Comparison of ENCODE assay signal across 9 cellular contexts in genomic region chr1:20058531-20058930, GRCh38. TPM values are rescaled to one million over a fixed set of nuclear protein-coding genes. Genes with fewer than 3 reads are reported as not detected.
DNase-seq lines count a peak whose midpoint lies in the region; ATAC-seq and TF ChIP-seq lines count a peak whose summit lies in the region.
"Had no signal": no experiment of that assay in that cellular context is flagged by ENCODE, and none has a peak within 500 bp of the region (broad histone marks: within the 10 kb centered on the region; RNA-seq: fewer than 3 reads in every experiment).

No MANE protein-coding gene starts in this region.

- ATAC-seq in CD4-positive, CD25-positive, alpha-beta regulatory T cell (ENCODE audit: low read depth in 2 of 2) = peak; percentile 50 to 83
- no peak for ATAC-seq in HG03521 (IDR thresholded peaks at IDR 0.05; ENCODE audit: unreplicated experiment)

- no peak for TF ChIP-seq CTCF in OCI-LY3 (IDR thresholded peaks at IDR 0.05; ENCODE audit: low read depth, low read length)
- no peak for TF ChIP-seq CTCF in brain (conservative IDR thresholded peaks at IDR 0.05)
- TF ChIP-seq CTCF in vagina (IDR thresholded peaks at IDR 0.05) = no peak

- H3K4me1 ChIP-seq in CD4-positive, CD25-positive, alpha-beta regulatory T cell (ENCODE audit: control insufficient read depth, insufficient read depth, low read length, poor library complexity, severe bottlenecking) = no peaks in the 10 kb centered on the region
- H3K4me1 ChIP-seq in OCI-LY3 (ENCODE audit: low read length) (peaks cover 32% of the 10 kb centered on the region), vagina (no peaks in the 10 kb centered on the region)

- no peaks in the 10 kb centered on the region for H3K9me3 ChIP-seq in CD4-positive, CD25-positive, alpha-beta regulatory T cell (ENCODE audit: control insufficient read depth in 2 of 2, low read length in 2 of 2)
- 0 out of 2 replicates have a peak, but pooled peaks cover 2% of the 10 kb centered on the region for H3K9me3 ChIP-seq in OCI-LY3 (ENCODE audit: insufficient read depth, low read length)
- no peaks in the 10 kb centered on the region for H3K9me3 ChIP-seq in vagina

- no peak overlapping the region for H3K9ac ChIP-seq in OCI-LY3 (ENCODE audit: low read length)

- peak overlapping the region in 2 of 4 donors; percentile 17 to 37 for H3K4me3 Mint-ChIP-seq in CD4-positive, CD25-positive, alpha-beta regulatory T cell
- no peak overlapping the region for H3K4me3 Mint-ChIP-seq in brain

- H3K27me3 ChIP-seq in CD4-positive, CD25-positive, alpha-beta regulatory T cell (ENCODE audit: control insufficient read depth, insufficient read depth, low read length) = peaks cover 4% of the 10 kb centered on the region
- H3K27me3 ChIP-seq in OCI-LY3 (ENCODE audit: low read depth, low read length) (no peaks in the 10 kb centered on the region), vagina (no peaks in the 10 kb centered on the region)

- H3K36me3 ChIP-seq in CD4-positive, CD25-positive, alpha-beta regulatory T cell (ENCODE audit: control insufficient read depth, insufficient read depth, low read length) = no peaks in the 10 kb centered on the region
- no peaks in the 10 kb centered on the region for H3K36me3 ChIP-seq in OCI-LY3 (replicated peaks; ENCODE audit: low read depth, low read length)
- H3K36me3 ChIP-seq in vagina = no peaks in the 10 kb centered on the region

- peaks cover 0 to 17% (median 7%) of the 10 kb centered on the region in 4 donors for H3K4me1 Mint-ChIP-seq in CD4-positive, CD25-positive, alpha-beta regulatory T cell
- peaks cover 11% of the 10 kb centered on the region for H3K4me1 Mint-ChIP-seq in brain

- no peaks in the 10 kb centered on the region for H4K20me1 ChIP-seq in OCI-LY3 (ENCODE audit: insufficient read depth, low read length)

- peak in 2 of 3 donors; percentile 0 to 59 for DNase-seq in CD4-positive, CD25-positive, alpha-beta regulatory T cell
- DNase-seq in pons (ENCODE audit: low spot score) (peak; percentile 32), vagina (ENCODE audit: extremely low spot score in 2 of 2) (no peak), C1 segment of cervical spinal cord (lab: John Stamatoyannopoulos, UW) (no peak), NCI-H146 treated with DMSO at 0.1 percent for 48 hours (lab: John Stamatoyannopoulos, UW; ENCODE audit: unreplicated experiment) (no peak)

- TF ChIP-seq POLR2A in vagina (IDR thresholded peaks at IDR 0.05) = no peak

- no peak overlapping the region for H3K4me3 ChIP-seq in CD4-positive, CD25-positive, alpha-beta regulatory T cell (ENCODE audit: low read depth, low read length)
- no peak overlapping the region for H3K4me3 ChIP-seq in OCI-LY3 (ENCODE audit: low read length)
- H3K4me3 ChIP-seq in vagina = no peak overlapping the region

- H3K9me3 Mint-ChIP-seq in CD4-positive, CD25-positive, alpha-beta regulatory T cell = peaks cover 0 to 4% (median 0%) of the 10 kb centered on the region in 7 donors
- peaks cover 0 to 5% (median 0%) of the 10 kb centered on the region in 5 experiments for H3K9me3 Mint-ChIP-seq in brain

- peak overlapping the region in 2 of 3 donors; percentile 75 to 83 for H3K27ac Mint-ChIP-seq in CD4-positive, CD25-positive, alpha-beta regulatory T cell
- H3K27ac Mint-ChIP-seq in brain = peak overlapping the region in 3 of 5 experiments; percentile 54 to 87 (median 77)

- no peaks in the 10 kb centered on the region for H3K36me3 Mint-ChIP-seq in CD4-positive, CD25-positive, alpha-beta regulatory T cell
- no peaks in the 10 kb centered on the region for H3K36me3 Mint-ChIP-seq in brain

- H3K27ac ChIP-seq in CD4-positive, CD25-positive, alpha-beta regulatory T cell (ENCODE audit: insufficient read depth, low read length, poor library complexity, severe bottlenecking) = no peak overlapping the region
- H3K27ac ChIP-seq in OCI-LY3 (ENCODE audit: low read length) = no peak overlapping the region
- no peak overlapping the region for H3K27ac ChIP-seq in vagina

- H2AFZ ChIP-seq in OCI-LY3 (ENCODE audit: low read depth, low read length) = no peak overlapping the region

- no peaks in the 10 kb centered on the region for H3K79me2 ChIP-seq in OCI-LY3 (ENCODE audit: low read length)

- intact Hi-C loops in vagina (cut with DNase I) = no loop called here

- H3K4me2 ChIP-seq in OCI-LY3 (ENCODE audit: low read length) = peak overlapping the region; percentile 12; the same call in 1 of the 2 replicates

- peaks cover 8% of the 10 kb centered on the region for H3K27me3 Mint-ChIP-seq in CD4-positive, CD25-positive, alpha-beta regulatory T cell
- H3K27me3 Mint-ChIP-seq in brain = peaks cover 20% of the 10 kb centered on the region

RNA-seq across cellular contexts. Expression of gene PLA2G5, which starts 11.5 kb away (rescaled TPM):
- not detected for total RNA-seq in CD4-positive, CD25-positive, alpha-beta regulatory T cell
- not detected for polyA plus RNA-seq in CD4-positive, CD25-positive, alpha-beta regulatory T cell
- polyA plus RNA-seq in brain (ENCODE audit: insufficient read depth, low read depth, low replicate concordance) = 3.2 TPM
- 2.7 TPM for total RNA-seq in vagina
- total RNA-seq: T-helper 2 cell treated with Interferon-gamma antibody and Interleukin-4, amounts not matched to agents 100 ng/mL and 5 ng/mL, for 36 hours had no signal

Comparison
In these comparisons a context has a peak if more than half of its experiments do, and no peak if none do; other contexts are left out.
1. DNase-seq: peak in CD4-positive, CD25-positive, alpha-beta regulatory T cell (2 of 3) and pons (single experiment); none in vagina (0 of 2), C1 segment of cervical spinal cord (0 of 14) and NCI-H146 treated with DMSO at 0.1 percent for 48 hours (single experiment).